15 cellular contexts compared by ENCODE assay signal in the genomic region with DNA sequence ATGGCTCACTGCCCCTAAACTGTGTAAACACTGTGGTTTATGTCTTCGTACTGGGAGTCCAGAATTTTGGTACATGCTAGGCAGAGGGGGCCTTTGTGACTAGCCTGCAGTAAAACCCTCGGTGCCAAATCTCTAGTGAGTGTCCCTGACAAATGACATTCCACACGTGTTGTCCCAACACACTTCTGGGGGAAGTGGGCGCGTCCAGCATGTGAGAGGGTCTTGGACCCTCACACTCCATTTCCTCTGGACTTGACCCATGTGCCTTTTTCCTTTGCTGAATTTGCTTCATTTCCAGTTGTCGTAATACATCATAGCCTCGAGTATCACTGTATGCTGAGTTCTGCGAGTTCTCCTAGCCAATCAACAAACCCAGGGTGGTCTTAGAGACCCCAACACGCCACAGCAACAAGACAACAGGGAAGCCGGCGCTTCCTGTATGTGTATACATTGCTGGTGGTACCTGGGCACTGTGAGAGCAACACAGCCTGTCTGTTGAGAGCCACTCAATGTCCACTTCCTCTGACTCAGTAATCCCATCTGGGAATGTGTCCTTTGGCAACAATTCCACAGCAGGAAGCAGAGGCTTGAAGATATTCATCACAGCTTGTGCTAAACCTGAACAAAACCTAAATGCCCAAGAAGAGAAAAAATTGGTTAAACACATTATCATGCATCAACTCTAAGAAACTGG. TPM values are rescaled to one million over a fixed set of nuclear protein-coding genes. Genes with fewer than 3 reads are reported as not detected.
DNase-seq lines count a peak whose midpoint lies in the region; FAIRE-seq and TF ChIP-seq lines count a peak whose summit lies in the region.
"Had no signal": no experiment of that assay in that cellular context is flagged by ENCODE, and none has a peak within 500 bp of the region (broad histone marks: within the 10 kb centered on the region; RNA-seq: fewer than 3 reads in every experiment).

No MANE protein-coding gene starts in this region.

- no peak for FAIRE-seq in RCC 7860 (lab: Jason Lieb, UNC)
- FAIRE-seq: D721Med, GM12892 had no signal

- CTCF ChIA-PET in activated CD4-positive, alpha-beta memory T cell treated with anti-CD3 and anti-CD28 coated beads, Interleukin-2, amount 10 ng/mL, durations not matched to agents 7 days and 5 days (lab: Charles Lee): interaction anchor here (2.0 to 6.2 kb wide), 3 partner anchors 293 to 455 kb away, joined by 16 to 91 read pairs (median 72); no protein-coding TSS in a partner anchor

- intact Hi-C loops in posterior vena cava (cut with DNase I): loop anchor here in 1 of 2 donors (10.0 kb wide), 1 partner anchor 294 kb away; no protein-coding TSS in a partner anchor

- H3K9me3 Mint-ChIP-seq in endothelial cell (ENCODE audit: unreplicated experiment): no peaks in the 10 kb centered on the region
- no peaks in the 10 kb centered on the region for H3K9me3 Mint-ChIP-seq in T-helper 2 cell treated with Interferon-gamma antibody and Interleukin-4, amounts not matched to agents 5 μg/mL and 100 μg/mL, for 36 hours
- no peaks in the 10 kb centered on the region for H3K9me3 Mint-ChIP-seq in activated CD4-positive, alpha-beta memory T cell treated with anti-CD3 and anti-CD28 coated beads, Interleukin-2, amount 10 ng/mL, durations not matched to agents 7 days and 5 days
- H3K9me3 Mint-ChIP-seq: activated T-helper 1 cell treated with anti-CD3 and anti-CD28 coated beads, Interleukin-12 subunit alpha, Interleukin-12 subunit beta, Interleukin-2, Interleukin-4 antibody, amounts not matched to agents 30 ng/mL and 10 ng/mL and 1 ng/mL, durations not matched to agents 14 hours and 24 hours and 36 hours had no signal

- peaks cover 4% of the 10 kb centered on the region for H3K27me3 Mint-ChIP-seq in endothelial cell (ENCODE audit: unreplicated experiment)
- H3K27me3 Mint-ChIP-seq in T-helper 2 cell treated with Interferon-gamma antibody and Interleukin-4, amounts not matched to agents 5 μg/mL and 100 μg/mL, for 36 hours (ENCODE audit: low read depth): peaks cover 22% of the 10 kb centered on the region
- H3K27me3 Mint-ChIP-seq in activated CD4-positive, alpha-beta memory T cell treated with anti-CD3 and anti-CD28 coated beads, Interleukin-2, amount 10 ng/mL, durations not matched to agents 7 days and 5 days: peaks cover 11% of the 10 kb centered on the region

- POLR2A ChIA-PET in activated CD4-positive, alpha-beta memory T cell treated with anti-CD3 and anti-CD28 coated beads, Interleukin-2, amount 10 ng/mL, durations not matched to agents 7 days and 5 days (lab: Charles Lee): interaction anchor here (1.6 kb wide), 1 partner anchor 27 kb away, joined by 10 read pairs; the partner anchor contains the start of gene SLC66A3

- DNase-seq in Daoy (ENCODE audit: low read depth) (peak; percentile 82), RCC 7860 (ENCODE audit: low spot score) (peak; percentile 49), endothelial cell (ENCODE audit: low spot score) (no peak), posterior vena cava (ENCODE audit: low spot score) (peak; percentile 46), HK-2 (ENCODE audit: unreplicated experiment) (no peak), COLO668 (lab: John Stamatoyannopoulos, UW; ENCODE audit: unreplicated experiment) (no peak)
- no peak for DNase-seq in T-helper 2 cell treated with Interferon-gamma antibody and Interleukin-4, amounts not matched to agents 5 μg/mL and 100 μg/mL, for 36 hours (ENCODE audit: low spot score)
- DNase-seq in activated CD4-positive, alpha-beta memory T cell treated with anti-CD3 and anti-CD28 coated beads, Interleukin-2, amount 10 ng/mL, durations not matched to agents 7 days and 5 days: no peak
- DNase-seq: cerebellar nuclear complex; ovary; SHP77 treated with DMSO at 0.1 percent for 48 hours; stimulated activated naive CD8-positive, alpha-beta T cell treated with anti-CD3 and anti-CD28 coated beads, Interleukin-15, Interleukin-2, amounts not matched to agents 100 U/mL and 50 U/mL, for 24 hours had no signal

- no peak overlapping the region for H3K4me3 Mint-ChIP-seq in endothelial cell (ENCODE audit: unreplicated experiment)
- H3K4me3 Mint-ChIP-seq in T-helper 2 cell treated with Interferon-gamma antibody and Interleukin-4, amounts not matched to agents 5 μg/mL and 100 μg/mL, for 36 hours: no peak overlapping the region
- H3K4me3 Mint-ChIP-seq in activated CD4-positive, alpha-beta memory T cell treated with anti-CD3 and anti-CD28 coated beads, Interleukin-2, amount 10 ng/mL, durations not matched to agents 7 days and 5 days: no peak overlapping the region

- peak overlapping the region; percentile 17 for H3K27ac Mint-ChIP-seq in endothelial cell (ENCODE audit: unreplicated experiment)
- no peak overlapping the region for H3K27ac Mint-ChIP-seq in T-helper 2 cell treated with Interferon-gamma antibody and Interleukin-4, amounts not matched to agents 5 μg/mL and 100 μg/mL, for 36 hours
- H3K27ac Mint-ChIP-seq in activated CD4-positive, alpha-beta memory T cell treated with anti-CD3 and anti-CD28 coated beads, Interleukin-2, amount 10 ng/mL, durations not matched to agents 7 days and 5 days: no peak overlapping the region
- H3K27ac Mint-ChIP-seq: activated T-helper 1 cell treated with anti-CD3 and anti-CD28 coated beads, Interleukin-12 subunit alpha, Interleukin-12 subunit beta, Interleukin-2, Interleukin-4 antibody, amounts not matched to agents 30 ng/mL and 10 ng/mL and 1 ng/mL, durations not matched to agents 14 hours and 24 hours and 36 hours had no signal

- TF ChIP-seq CTCF in endothelial cell (IDR thresholded peaks at IDR 0.05; ENCODE audit: unreplicated experiment): no peak

- no peaks in the 10 kb centered on the region for H3K36me3 Mint-ChIP-seq in endothelial cell (ENCODE audit: low read depth, unreplicated experiment)
- no peaks in the 10 kb centered on the region for H3K36me3 Mint-ChIP-seq in T-helper 2 cell treated with Interferon-gamma antibody and Interleukin-4, amounts not matched to agents 5 μg/mL and 100 μg/mL, for 36 hours (ENCODE audit: low read depth)
- H3K36me3 Mint-ChIP-seq in activated CD4-positive, alpha-beta memory T cell treated with anti-CD3 and anti-CD28 coated beads, Interleukin-2, amount 10 ng/mL, durations not matched to agents 7 days and 5 days (ENCODE audit: low read depth): no peaks in the 10 kb centered on the region

- H3K4me1 Mint-ChIP-seq in endothelial cell (ENCODE audit: unreplicated experiment): peaks cover 5% of the 10 kb centered on the region
- peaks cover 9% of the 10 kb centered on the region for H3K4me1 Mint-ChIP-seq in T-helper 2 cell treated with Interferon-gamma antibody and Interleukin-4, amounts not matched to agents 5 μg/mL and 100 μg/mL, for 36 hours (ENCODE audit: low read depth)
- H3K4me1 Mint-ChIP-seq in activated CD4-positive, alpha-beta memory T cell treated with anti-CD3 and anti-CD28 coated beads, Interleukin-2, amount 10 ng/mL, durations not matched to agents 7 days and 5 days: peaks cover 37% of the 10 kb centered on the region

RNA-seq across cellular contexts. Expression of gene SLC66A3, which starts 26.9 kb away (rescaled TPM):
- total RNA-seq in Daoy (2014; rRNA removed; shearing (Covaris generic)): 9.8 and 25.5 TPM in 2 replicates
- total RNA-seq in endothelial cell (ENCODE audit: unreplicated experiment): 12.1 TPM
- 10 to 100 TPM; 20.3 to 36.9 TPM for total RNA-seq in posterior vena cava
- total RNA-seq in activated CD4-positive, alpha-beta memory T cell treated with anti-CD3 and anti-CD28 coated beads, Interleukin-2, amount 10 ng/mL, durations not matched to agents 7 days and 5 days: 10 to 100 TPM; 22.9 to 23.8 TPM

Comparison
In these comparisons a context has a peak if more than half of its experiments do, and no peak if none do; other contexts are left out.
1. DNase-seq: peak in Daoy (single experiment), RCC 7860 (single experiment) and posterior vena cava (single experiment); none in endothelial cell (single experiment), HK-2 (single experiment), T-helper 2 cell treated with Interferon-gamma antibody and Interleukin-4, amounts not matched to agents 5 μg/mL and 100 μg/mL, for 36 hours (single experiment), activated CD4-positive, alpha-beta memory T cell treated with anti-CD3 and anti-CD28 coated beads, Interleukin-2, amount 10 ng/mL, durations not matched to agents 7 days and 5 days (single experiment) and COLO668 (single experiment).